In the genomic region with DNA sequence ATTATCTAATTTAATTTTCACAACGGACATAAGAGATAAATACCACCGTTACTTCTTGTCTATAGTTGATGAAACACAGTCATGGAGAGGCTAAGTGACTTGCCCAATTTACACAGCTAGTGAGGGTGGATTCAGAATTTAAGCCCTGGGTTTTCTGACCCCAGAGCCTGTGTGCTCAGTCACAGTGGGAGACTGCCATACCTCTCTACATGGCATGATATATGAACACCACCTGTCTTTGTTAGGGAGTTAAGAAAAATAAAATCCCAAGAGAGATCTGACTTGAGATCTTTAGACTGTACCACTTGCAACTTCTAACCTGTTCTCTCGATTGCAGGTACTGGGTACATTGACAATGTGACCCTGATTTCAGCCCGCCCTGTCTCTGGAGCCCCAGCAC, we compare ENCODE assay signal across 29 cellular contexts. TPM values are rescaled to one million over a fixed set of nuclear protein-coding genes. Genes with fewer than 3 reads are reported as not detected.
"Had no signal": no experiment of that assay in that cellular context is flagged by ENCODE, and none has a peak within 500 bp of the region (broad histone marks: within the 10 kb centered on the region; RNA-seq: fewer than 3 reads in every experiment).

No MANE protein-coding gene starts in this region.

- H3K4me3 ChIP-seq: ascending aorta, coronary artery, dorsolateral prefrontal cortex, gastroesophageal sphincter, hepatocyte, pancreas, prostate gland, smooth muscle cell, upper lobe of right lung had no signal

- H3K4me1 ChIP-seq: ascending aorta, pancreas, upper lobe of right lung had no signal

- FAIRE-seq: keratinocyte, pancreas had no signal

- H3K36me3 ChIP-seq: ascending aorta, pancreas, prostate gland, upper lobe of right lung had no signal

- H3K27me3 ChIP-seq: ascending aorta, dorsolateral prefrontal cortex, gastroesophageal sphincter, hepatocyte, pancreas, upper lobe of right lung had no signal

- H3K9me3 ChIP-seq: ascending aorta, gastroesophageal sphincter, pancreas, prostate gland, upper lobe of right lung had no signal

- DNase-seq: activated CD4-positive, alpha-beta T cell treated with anti-CD3 and anti-CD28 coated beads, Interleukin-2, amount 10 ng/mL, durations not matched to agents 24 days and 14 days; activated CD4-positive, CD25-positive, alpha-beta regulatory T cell treated with anti-CD3 and anti-CD28 coated beads, Interleukin-2, amount 50 U/mL, for 72 hours; activated CD8-positive, alpha-beta memory T cell treated with anti-CD3 and anti-CD28 coated beads, Interleukin-2, amount 50 U/mL, for 4 hours; activated gamma-delta T cell; activated naive CD4-positive, alpha-beta T cell treated with anti-CD3 and anti-CD28 coated beads, Interleukin-2, amount 10 ng/mL, durations not matched to agents 7 days and 5 days; activated naive CD8-positive, alpha-beta T cell treated with anti-CD3 and anti-CD28 coated beads, Interleukin-2, amount 10 ng/mL, durations not matched to agents 7 days and 5 days; activated T-cell treated with anti-CD3 and anti-CD28 coated beads, Interleukin-2, amount 50 U/mL, for 1 hour; dorsolateral prefrontal cortex; effector memory CD4-positive, alpha-beta T cell; erythroblast; left cardiac atrium; mammary epithelial cell; naive B cell; pancreas; stimulated activated CD4-positive, alpha-beta T cell treated with anti-CD3 and anti-CD28 coated beads, Interleukin-1b, Interleukin-23, amount 100 ng/mL, for 48 hours; stimulated activated CD4-positive, alpha-beta T cell treated with anti-CD3 and anti-CD28 coated beads, Interleukin-4, amount 100 ng/mL, for 4 hours; stimulated activated CD8-positive, alpha-beta memory T cell treated with anti-CD3 and anti-CD28 coated beads, Interleukin-4, amount 100 ng/mL, for 48 hours; substantia nigra; T-helper 9 cell; upper lobe of right lung had no signal

- H3K27ac ChIP-seq: ascending aorta, coronary artery, dorsolateral prefrontal cortex, gastroesophageal sphincter, hepatocyte, pancreas, prostate gland, upper lobe of right lung had no signal

- H2AFZ ChIP-seq: hepatocyte had no signal

- H3K4me2 ChIP-seq: hepatocyte, smooth muscle cell had no signal

RNA-seq across cellular contexts. Expression of a gene that starts 40.3 kb away (rescaled TPM):
- total RNA-seq: activated CD4-positive, alpha-beta memory T cell treated with anti-CD3 and anti-CD28 coated beads for 36 hours; activated CD8-positive, alpha-beta memory T cell treated with anti-CD3 and anti-CD28 coated beads for 36 hours; activated naive CD8-positive, alpha-beta T cell treated with anti-CD3 and anti-CD28 coated beads, Interleukin-2, amount 10 ng/mL, durations not matched to agents 7 days and 5 days had no signal
